ENCODE assay signal across 2 cellular contexts in the genomic region with DNA sequence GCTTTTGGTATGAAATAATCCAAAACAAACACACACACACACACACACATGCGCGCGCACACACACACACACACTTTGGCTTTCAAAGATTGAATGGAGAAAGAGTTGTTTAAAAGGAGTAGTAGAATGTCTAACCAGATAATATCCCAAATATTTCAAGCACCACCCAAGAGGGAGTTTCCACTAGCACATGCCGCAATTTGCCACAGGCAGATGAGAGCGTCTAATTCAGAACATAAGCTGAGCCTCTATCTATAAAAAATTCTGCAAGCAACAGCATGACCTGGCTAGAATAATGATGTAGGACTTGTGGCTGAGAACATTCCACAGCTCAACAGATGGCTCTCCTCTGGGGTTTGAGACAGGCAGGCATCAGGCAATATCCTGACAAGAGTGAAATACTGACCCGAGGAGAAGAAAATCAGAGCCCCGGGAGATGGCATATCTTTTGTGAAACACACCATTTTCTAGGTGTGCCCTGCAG.
TF ChIP-seq lines count a peak whose summit lies in the region.

No MANE protein-coding gene starts in this region.

TF ChIP-seq in IMR-90, 13 proteins besides CTCF, POLR2A, EP300 and RAD21:
- TF ChIP-seq MAZ (IDR thresholded peaks at IDR 0.05; ENCODE audit: borderline replicate concordance, low read depth, low read length) (no peak), FOS (IDR thresholded peaks at IDR 0.05; ENCODE audit: low read depth, low read length) (no peak), USF2 (IDR thresholded peaks at IDR 0.05; ENCODE audit: low read depth, low read length) (no peak)

TF ChIP-seq in H1, 55 proteins besides CTCF, POLR2A, EP300 and RAD21:
- TF ChIP-seq CREB1 (IDR thresholded peaks at IDR 0.05), result no peak
- no peak for TF ChIP-seq BACH1 (IDR thresholded peaks at IDR 0.05; ENCODE audit: low read length)
- TF ChIP-seq MAFK (IDR thresholded peaks at IDR 0.05; ENCODE audit: low read depth, low read length), result no peak
- no peak for TF ChIP-seq POLR2AphosphoS5 (IDR thresholded peaks at IDR 0.05; ENCODE audit: low read depth, low read length)
- no peak for TF ChIP-seq HDAC6 (IDR thresholded peaks at IDR 0.05; ENCODE audit: low read depth, low read length)
- no peak for TF ChIP-seq PHF8 (conservative IDR thresholded peaks at IDR 0.05; ENCODE audit: low read depth, low read length)
- TF ChIP-seq TCF12 (IDR thresholded peaks at IDR 0.05; ENCODE audit: low read depth, low read length), result no peak
- TF ChIP-seq JUN (IDR thresholded peaks at IDR 0.05; ENCODE audit: low read depth, low read length), result no peak
- no peak for TF ChIP-seq HDAC2 (IDR thresholded peaks at IDR 0.05; ENCODE audit: borderline replicate concordance in 1 of 2, low read depth in 2 of 2, low read length in 2 of 2)
- no peak for TF ChIP-seq SP1 (IDR thresholded peaks at IDR 0.05; ENCODE audit: low read depth, low read length)
- no peak for TF ChIP-seq TAF7 (optimal IDR thresholded peaks at IDR 0.05; ENCODE audit: borderline replicate concordance, low read depth, low read length)
